10 cellular contexts compared by ENCODE assay signal in the genomic region with DNA sequence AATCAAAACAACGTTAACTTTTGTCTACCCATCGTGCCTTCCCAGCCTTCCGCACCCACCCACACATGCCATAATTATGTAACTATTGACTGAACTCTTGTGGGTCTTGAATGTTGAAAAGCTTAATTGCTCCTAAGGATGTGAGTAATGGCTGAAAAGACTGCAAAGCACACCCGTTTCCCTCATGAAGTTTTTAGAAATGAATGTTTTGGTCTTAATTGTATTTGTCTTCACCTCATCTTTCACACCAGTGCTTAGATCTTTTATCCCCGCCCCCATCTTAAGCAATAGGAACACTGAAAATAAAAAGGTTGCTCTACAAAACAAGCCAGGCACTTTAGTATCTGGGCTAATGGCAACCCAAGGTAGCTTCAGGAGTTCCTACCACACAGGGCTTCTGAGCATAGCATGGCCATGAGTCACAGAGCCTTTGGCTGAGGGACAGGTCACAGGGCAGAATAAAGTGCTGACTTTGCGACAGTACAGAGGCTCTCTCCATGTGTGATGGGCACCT.
A peak's percentile ranks its signal among the peaks of the same experiment; 100 is the strongest.
DNase-seq lines count a peak whose midpoint lies in the region; ATAC-seq and TF ChIP-seq lines count a peak whose summit lies in the region.
"Had no signal": no experiment of that assay in that cellular context is flagged by ENCODE, and none has a peak within 500 bp of the region (broad histone marks: within the 10 kb centered on the region; RNA-seq: fewer than 3 reads in every experiment).

No MANE protein-coding gene starts in this region.

- no peaks in the 10 kb centered on the region for H3K27me3 ChIP-seq in osteoblast (ENCODE audit: insufficient read depth, low read length)

- no peaks in the 10 kb centered on the region for H3K79me2 ChIP-seq in osteoblast (ENCODE audit: insufficient read depth, low read length)

- DNase-seq in ELR (ENCODE audit: low read depth) (peak; percentile 89), NCI-H2227 (lab: John Stamatoyannopoulos, UW; ENCODE audit: unreplicated experiment) (peak; percentile 62), dermis microvascular lymphatic vessel endothelial cell (ENCODE audit: low read depth in 2 of 2) (peak; percentile 51 to 59), osteoblast (ENCODE audit: insufficient read length, low spot score, missing footprints) (peak; percentile 80), OCI-M2 (lab: John Stamatoyannopoulos, UW; ENCODE audit: unreplicated experiment) (no peak)
- DNase-seq: activated B cell treated with CpG ODN at 0.5 μM for 24 hours; naive thymus-derived CD4-positive, alpha-beta T cell had no signal

- H3K9me3 ChIP-seq in osteoblast (ENCODE audit: low read depth, low read length), result no peaks in the 10 kb centered on the region

- ATAC-seq in GM21576 (IDR thresholded peaks at IDR 0.05; ENCODE audit: unreplicated experiment), result no peak
- ATAC-seq in GM19452 (IDR thresholded peaks at IDR 0.05; ENCODE audit: unreplicated experiment), result no peak
- ATAC-seq in HG03196 (IDR thresholded peaks at IDR 0.05; ENCODE audit: unreplicated experiment), result no peak
- ATAC-seq: naive thymus-derived CD4-positive, alpha-beta T cell had no signal

- TF ChIP-seq CTCF in osteoblast (IDR thresholded peaks at IDR 0.05; ENCODE audit: extremely low read depth, low read depth, low read length), result no peak

- H3K4me3 ChIP-seq in osteoblast (ENCODE audit: insufficient read depth, low read length), result no peak overlapping the region

- peak overlapping the region; percentile 25 for H3K27ac ChIP-seq in osteoblast (ENCODE audit: low read depth, low read length)

- H2AFZ ChIP-seq in osteoblast (ENCODE audit: low read length), result peak overlapping the region; percentile 18

- no peaks in the 10 kb centered on the region for H3K36me3 ChIP-seq in osteoblast (ENCODE audit: insufficient read depth, low read length)

- H3K4me2 ChIP-seq in osteoblast (ENCODE audit: insufficient read depth, low read length), result peak overlapping the region; percentile 61

- H4K20me1 ChIP-seq in osteoblast (ENCODE audit: insufficient read depth, low read length), result no peaks in the 10 kb centered on the region

- peaks cover 18% of the 10 kb centered on the region for H3K4me1 ChIP-seq in osteoblast (ENCODE audit: insufficient read depth, low read length)
